In genomic region chr15:85404156-85404921, GRCh38 we compare ENCODE assay signal across 9 cellular contexts. TPM values are rescaled to one million over a fixed set of nuclear protein-coding genes. Genes with fewer than 3 reads are reported as not detected.
DNase-seq lines count a peak whose midpoint lies in the region; ATAC-seq, FAIRE-seq and TF ChIP-seq lines count a peak whose summit lies in the region.
"Had no signal": no experiment of that assay in that cellular context is flagged by ENCODE, and none has a peak within 500 bp of the region (broad histone marks: within the 10 kb centered on the region; RNA-seq: fewer than 3 reads in every experiment).

No MANE protein-coding gene starts in this region.

- no peaks in the 10 kb centered on the region for H3K36me3 ChIP-seq in osteoblast (ENCODE audit: insufficient read depth, low read length)

- no peaks in the 10 kb centered on the region for H3K9me3 ChIP-seq in osteoblast (ENCODE audit: low read depth, low read length)

- TF ChIP-seq CTCF in NB4 (IDR thresholded peaks at IDR 0.05; ENCODE audit: low read depth, low read length), result no peak
- no peak for TF ChIP-seq CTCF in osteoblast (IDR thresholded peaks at IDR 0.05; ENCODE audit: extremely low read depth, low read depth, low read length)

- H3K4me1 ChIP-seq in osteoblast (ENCODE audit: insufficient read depth, low read length), result peaks cover 67% of the 10 kb centered on the region

- H3K4me2 ChIP-seq in osteoblast (ENCODE audit: insufficient read depth, low read length), result no peak overlapping the region

- no peak overlapping the region for H2AFZ ChIP-seq in osteoblast (ENCODE audit: low read length)

- peaks cover 5% of the 10 kb centered on the region for H4K20me1 ChIP-seq in osteoblast (ENCODE audit: insufficient read depth, low read length)

- H3K79me2 ChIP-seq in osteoblast (ENCODE audit: insufficient read depth, low read length), result peaks cover 93% of the 10 kb centered on the region

- H3K4me3 ChIP-seq in NB4 (ENCODE audit: low read depth, low read length) (no peak overlapping the region), osteoblast (ENCODE audit: insufficient read depth, low read length) (no peak overlapping the region)

- ATAC-seq in HG03280 (IDR thresholded peaks at IDR 0.05; ENCODE audit: unreplicated experiment) (no peak), GM18907 (IDR thresholded peaks at IDR 0.05; ENCODE audit: unreplicated experiment) (no peak)

- H3K27ac ChIP-seq in cingulate gyrus (ENCODE audit: low read depth, low read length) (peak overlapping the region; percentile 33), osteoblast (ENCODE audit: low read depth, low read length) (peak overlapping the region; percentile 60)

- peak; percentile 89 for FAIRE-seq in GM12891 (lab: Jason Lieb, UNC)

- TF ChIP-seq POLR2A in GM12891 (IDR thresholded peaks at IDR 0.05; ENCODE audit: low read depth, low read length), result no peak
- no peak for TF ChIP-seq POLR2A in NB4 (IDR thresholded peaks at IDR 0.05; ENCODE audit: extremely low read depth, insufficient read length)

- no peaks in the 10 kb centered on the region for H3K27me3 ChIP-seq in osteoblast (ENCODE audit: insufficient read depth, low read length)

- DNase-seq in GM12891 (ENCODE audit: insufficient read length, low spot score) (no peak), NB4 (ENCODE audit: low read depth) (peak; percentile 25), osteoblast (ENCODE audit: insufficient read length, low spot score, missing footprints) (no peak), AG08396 (ENCODE audit: low spot score) (no peak)
- DNase-seq in activated effector memory CD4-positive, alpha-beta T cell treated with anti-CD3 and anti-CD28 coated beads, Interleukin-2, amount 50 U/mL, for 16 hours, result no peak
- DNase-seq: GOT3 had no signal

TF ChIP-seq in GM12891, 5 proteins besides CTCF, POLR2A, EP300 and RAD21:
- TF ChIP-seq PAX5 (IDR thresholded peaks at IDR 0.05; ENCODE audit: insufficient read depth, low read length, severe bottlenecking) (no peak), TAF1 (IDR thresholded peaks at IDR 0.05; ENCODE audit: low read depth, low read length) (no peak), SPI1 (IDR thresholded peaks at IDR 0.05; ENCODE audit: low read depth, low read length) (0 out of 2 replicates have a peak, but pooled peaks have one; percentile 7), POU2F2 (IDR thresholded peaks at IDR 0.05; ENCODE audit: low read depth, low read length) (no peak), POLR2AphosphoS5 (IDR thresholded peaks at IDR 0.05; ENCODE audit: low read depth, low read length) (no peak)
TF ChIP-seq in GM12891: peak in this region for 1.

RNA-seq across cellular contexts. Expression of gene AKAP13, which starts 23.9 kb away (rescaled TPM):
- 46.1 TPM for polyA plus RNA-seq in GM12891 (2012; ENCODE audit: low read depth, missing spikeins)
- 77.1 and 80.7 TPM in 2 replicates for total RNA-seq in osteoblast
